8 cellular contexts compared by ENCODE assay signal in the genomic region with DNA sequence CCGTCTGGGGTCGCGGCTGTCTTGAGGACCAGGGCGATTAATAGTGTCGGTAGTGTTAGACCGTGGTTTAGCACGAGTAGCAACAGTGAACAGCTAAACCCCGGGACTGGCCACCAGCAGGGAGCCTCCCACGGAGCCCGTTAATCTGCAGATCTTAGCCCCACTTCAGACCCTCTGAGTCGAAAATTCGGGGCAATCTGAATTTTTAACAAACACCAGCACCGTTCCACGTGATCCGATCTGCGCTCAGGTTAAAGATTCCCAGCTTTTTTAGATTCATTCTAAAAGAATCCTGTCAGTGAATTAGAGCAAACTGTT. TPM values are rescaled to one million over a fixed set of nuclear protein-coding genes. Genes with fewer than 3 reads are reported as not detected.
DNase-seq lines count a peak whose midpoint lies in the region; ATAC-seq and TF ChIP-seq lines count a peak whose summit lies in the region.

No MANE protein-coding gene starts in this region.

- peaks cover 0 to 11% (median 7%) of the 10 kb centered on the region in 5 donors for H3K36me3 Mint-ChIP-seq in naive thymus-derived CD4-positive, alpha-beta T cell

- peak overlapping the region; percentile 97 for H3K27ac ChIP-seq in KMS-11
- peak overlapping the region; percentile 94 for H3K27ac ChIP-seq in naive thymus-derived CD4-positive, alpha-beta T cell (ENCODE audit: low read depth, low read length)

- TF ChIP-seq CTCF in BE2C (IDR thresholded peaks at IDR 0.05; ENCODE audit: low read depth, low read length), result no peak
- no peak for TF ChIP-seq CTCF in KMS-11 (conservative IDR thresholded peaks at IDR 0.05; ENCODE audit: low read depth, low read length)
- TF ChIP-seq CTCF in cardiac fibroblast (IDR thresholded peaks at IDR 0.05; ENCODE audit: low read depth, low read length), result no peak

- peaks cover 0 to 2% (median 0%) of the 10 kb centered on the region in 5 donors for H3K27me3 Mint-ChIP-seq in naive thymus-derived CD4-positive, alpha-beta T cell

- peaks cover 20% of the 10 kb centered on the region for H4K20me1 ChIP-seq in KMS-11 (ENCODE audit: insufficient read depth)

- H3K4me3 Mint-ChIP-seq in naive thymus-derived CD4-positive, alpha-beta T cell, result peak overlapping the region; percentile 92 to 99 (median 96)

- peaks cover 14 to 40% (median 35%) of the 10 kb centered on the region in 7 donors for H3K4me1 Mint-ChIP-seq in naive thymus-derived CD4-positive, alpha-beta T cell

- H3K79me2 ChIP-seq in KMS-11 (ENCODE audit: insufficient read depth, low read depth), result peaks cover 46% of the 10 kb centered on the region

- ATAC-seq in naive thymus-derived CD4-positive, alpha-beta T cell, result no peak
- no peak for ATAC-seq in GM19452 (IDR thresholded peaks at IDR 0.05; ENCODE audit: unreplicated experiment)
- no peak for ATAC-seq in HG03039 (IDR thresholded peaks at IDR 0.05; ENCODE audit: unreplicated experiment)
- no peak for ATAC-seq in GM21367 (IDR thresholded peaks at IDR 0.05; ENCODE audit: unreplicated experiment)
- no peak for ATAC-seq in esophagus mucosa

- peak overlapping the region; percentile 56 for H3K4me2 ChIP-seq in KMS-11

- H3K9me3 ChIP-seq in BE2C, result no peaks in the 10 kb centered on the region
- H3K9me3 ChIP-seq in naive thymus-derived CD4-positive, alpha-beta T cell (ENCODE audit: control insufficient read depth in 2 of 3, low read length in 3 of 3), result no peaks in the 10 kb centered on the region

- DNase-seq in BE2C (no peak), cardiac fibroblast (ENCODE audit: low read depth in 2 of 2) (no peak)
- no peak for DNase-seq in naive thymus-derived CD4-positive, alpha-beta T cell

- H3K36me3 ChIP-seq in BE2C (peaks cover 12% of the 10 kb centered on the region), KMS-11 (ENCODE audit: insufficient read depth) (peaks cover 11% of the 10 kb centered on the region; the same call in 1 of the 2 replicates)
- peaks cover 0 to 7% (median 0%) of the 10 kb centered on the region in 3 experiments for H3K36me3 ChIP-seq in naive thymus-derived CD4-positive, alpha-beta T cell (ENCODE audit: control insufficient read depth in 2 of 3, insufficient read depth in 3 of 3, low read length in 3 of 3)

- peak overlapping the region; percentile 89 for H3K4me3 ChIP-seq in BE2C (ENCODE audit: low read depth, low read length)
- no peak overlapping the region for H3K4me3 ChIP-seq in KMS-11 (IDR thresholded peaks at IDR 0.05; ENCODE audit: insufficient read depth, low read depth, low read length)
- H3K4me3 ChIP-seq in cardiac fibroblast (replicated peaks in 1 of 2; ENCODE audit: low read depth in 2 of 2, low read length in 2 of 2), result peak overlapping the region; percentile 77 to 85
- peak overlapping the region; percentile 92 for H3K4me3 ChIP-seq in naive thymus-derived CD4-positive, alpha-beta T cell (ENCODE audit: low read length)

- peak overlapping the region; percentile 94 to 99 (median 97) for H3K27ac Mint-ChIP-seq in naive thymus-derived CD4-positive, alpha-beta T cell

- intact Hi-C loops in naive thymus-derived CD4-positive, alpha-beta T cell (cut with micrococcal nuclease), result loop anchor here (1.0 to 5.0 kb wide), 10 partner anchors 59 to 1834 kb away; a partner anchor contains a TSS

- H3K4me1 ChIP-seq in BE2C (no peaks in the 10 kb centered on the region), KMS-11 (ENCODE audit: low read depth, poor library complexity, severe bottlenecking) (peaks cover 39% of the 10 kb centered on the region)
- H3K4me1 ChIP-seq in naive thymus-derived CD4-positive, alpha-beta T cell (ENCODE audit: control insufficient read depth in 2 of 2, insufficient read depth in 2 of 2, low read length in 2 of 2), result peaks cover 18 to 32% of the 10 kb centered on the region in 2 donors

- peaks cover 0 to 3% (median 0%) of the 10 kb centered on the region in 11 donors for H3K9me3 Mint-ChIP-seq in naive thymus-derived CD4-positive, alpha-beta T cell

- CTCF ChIA-PET in naive thymus-derived CD4-positive, alpha-beta T cell (lab: Charles Lee), result interaction anchor here (1.0 to 1.9 kb wide), 3 partner anchors 25 to 560 kb away, joined by 3 to 8 read pairs (median 4); a partner anchor contains a TSS

- POLR2A ChIA-PET in naive thymus-derived CD4-positive, alpha-beta T cell (lab: Charles Lee), result interaction anchor here (1.0 to 1.6 kb wide), 4 partner anchors 9 to 368 kb away, joined by 3 to 4 read pairs (median 4); no protein-coding TSS in a partner anchor

- H3K27me3 ChIP-seq in BE2C (no peaks in the 10 kb centered on the region), KMS-11 (ENCODE audit: insufficient read depth, low read depth) (no peaks in the 10 kb centered on the region)
- H3K27me3 ChIP-seq in naive thymus-derived CD4-positive, alpha-beta T cell (ENCODE audit: control insufficient read depth in 2 of 2, insufficient read depth in 2 of 2, low read length in 2 of 2), result no peaks in the 10 kb centered on the region

- peak overlapping the region; percentile 95 for H3K9ac ChIP-seq in KMS-11

- H2AFZ ChIP-seq in KMS-11 (ENCODE audit: low read depth), result peak overlapping the region; percentile 84

RNA-seq across cellular contexts. Expression of a gene that starts 0.5 kb away (rescaled TPM):
- 344 TPM for polyA plus RNA-seq in BE2C (2012; ENCODE audit: insufficient read depth, insufficient read length, low read depth)
- total RNA-seq in naive thymus-derived CD4-positive, alpha-beta T cell, result 100 to 1,000 TPM; 181 to 311 (median 212) TPM
- polyA plus RNA-seq in naive thymus-derived CD4-positive, alpha-beta T cell, result 100 to 1,000 TPM; 484 to 541 TPM
- total RNA-seq in esophagus mucosa, result 466 TPM

RNA-seq across cellular contexts. Expression of a gene that starts 5.6 kb away (rescaled TPM):
- 12.7 TPM for polyA plus RNA-seq in BE2C (2012; ENCODE audit: insufficient read depth, insufficient read length, low read depth)
- 10 to 100 TPM; 10.4 to 47.2 (median 15.2) TPM for total RNA-seq in naive thymus-derived CD4-positive, alpha-beta T cell
- polyA plus RNA-seq in naive thymus-derived CD4-positive, alpha-beta T cell, result 10 to 100 TPM; 30.0 to 42.7 TPM
- total RNA-seq in esophagus mucosa, result 18.4 TPM

RNA-seq across cellular contexts. Expression of a gene that starts 26.5 kb away (rescaled TPM):
- polyA plus RNA-seq in BE2C (2012; ENCODE audit: insufficient read depth, insufficient read length, low read depth), result 0.15 TPM
- 10 to 100 TPM; 11.1 to 24.6 (median 15.2) TPM for total RNA-seq in naive thymus-derived CD4-positive, alpha-beta T cell
- 10 to 100 TPM; 13.5 to 15.9 TPM for polyA plus RNA-seq in naive thymus-derived CD4-positive, alpha-beta T cell
- total RNA-seq in esophagus mucosa, result 4.7 TPM
